9 cellular contexts compared by ENCODE assay signal in genomic region chr3:99872633-99873254, GRCh38. TPM values are rescaled to one million over a fixed set of nuclear protein-coding genes. Genes with fewer than 3 reads are reported as not detected.
A peak's percentile ranks its signal among the peaks of the same experiment; 100 is the strongest.
DNase-seq lines count a peak whose midpoint lies in the region; ATAC-seq, FAIRE-seq and TF ChIP-seq lines count a peak whose summit lies in the region.
"Had no signal": no experiment of that assay in that cellular context is flagged by ENCODE, and none has a peak within 500 bp of the region (broad histone marks: within the 10 kb centered on the region; RNA-seq: fewer than 3 reads in every experiment).

No MANE protein-coding gene starts in this region.

- H3K4me1 ChIP-seq in subcutaneous abdominal adipose tissue (ENCODE audit: control insufficient read depth in 5 of 5, insufficient read depth in 5 of 5, low read length in 5 of 5), result peaks cover 2 to 74% (median 50%) of the 10 kb centered on the region in 5 donors

- ATAC-seq in activated T-cell treated with anti-CD3 and anti-CD28 coated beads, Interleukin-2, amount 50 U/mL, for 72 hours (replicated peaks in 1 of 2), result peak; percentile 75 to 76
- no peak for ATAC-seq in activated T-cell treated with anti-CD3 and anti-CD28 coated beads, Interleukin-2, amount 50 U/mL, for 4 hours
- ATAC-seq in HG03097 (IDR thresholded peaks at IDR 0.05; ENCODE audit: low FRiP score, unreplicated experiment) (peak; percentile 49), HG03139 (IDR thresholded peaks at IDR 0.05; ENCODE audit: unreplicated experiment) (no peak)

- peak overlapping the region; percentile 27 to 70 for H3K4me3 Mint-ChIP-seq in activated T-cell treated with anti-CD3 and anti-CD28 coated beads, Interleukin-2, amount 50 U/mL, for 72 hours
- no peak overlapping the region for H3K4me3 Mint-ChIP-seq in activated T-cell treated with anti-CD3 and anti-CD28 coated beads, Interleukin-2, amount 50 U/mL, for 4 hours
- H3K4me3 Mint-ChIP-seq: activated B cell treated with CpG ODN at 0.5 μM for 24 hours had no signal

- H3K9me3 Mint-ChIP-seq in activated T-cell treated with anti-CD3 and anti-CD28 coated beads, Interleukin-2, amount 50 U/mL, for 72 hours, result no peaks in the 10 kb centered on the region
- no peaks in the 10 kb centered on the region for H3K9me3 Mint-ChIP-seq in activated T-cell treated with anti-CD3 and anti-CD28 coated beads, Interleukin-2, amount 50 U/mL, for 4 hours
- H3K9me3 Mint-ChIP-seq: activated B cell treated with CpG ODN at 0.5 μM for 24 hours had no signal

- H3K9me3 ChIP-seq in subcutaneous abdominal adipose tissue (ENCODE audit: control insufficient read depth in 5 of 5, low read length in 5 of 5), result no peaks in the 10 kb centered on the region

- H3K27ac ChIP-seq in subcutaneous abdominal adipose tissue (ENCODE audit: low read depth, low read length), result no peak overlapping the region

- peaks cover 0 to 3% of the 10 kb centered on the region in 2 donors for H3K36me3 Mint-ChIP-seq in activated T-cell treated with anti-CD3 and anti-CD28 coated beads, Interleukin-2, amount 50 U/mL, for 72 hours (ENCODE audit: insufficient read depth in 2 of 2)
- H3K36me3 Mint-ChIP-seq in activated T-cell treated with anti-CD3 and anti-CD28 coated beads, Interleukin-2, amount 50 U/mL, for 4 hours (ENCODE audit: insufficient read depth), result no peaks in the 10 kb centered on the region

- peaks cover 0 to 20% (median 9%) of the 10 kb centered on the region in 5 donors for H3K36me3 ChIP-seq in subcutaneous abdominal adipose tissue (ENCODE audit: control insufficient read depth in 5 of 5, insufficient read depth in 5 of 5, low read length in 5 of 5)

- H3K27me3 ChIP-seq in subcutaneous abdominal adipose tissue (ENCODE audit: control insufficient read depth in 5 of 5, insufficient read depth in 4 of 5, low read length in 5 of 5), result no peaks in the 10 kb centered on the region

- TF ChIP-seq CTCF in choroid plexus epithelial cell (conservative IDR thresholded peaks at IDR 0.05; ENCODE audit: low read depth, low read length), result no peak

- peak; percentile 46 for DNase-seq in activated T-cell treated with anti-CD3 and anti-CD28 coated beads, Interleukin-2, amount 50 U/mL, for 72 hours
- no peak for DNase-seq in activated T-cell treated with anti-CD3 and anti-CD28 coated beads, Interleukin-2, amount 50 U/mL, for 4 hours
- DNase-seq in choroid plexus epithelial cell (ENCODE audit: low read depth), result peak; percentile 64
- DNase-seq in retina, result no peak
- no peak for DNase-seq in urothelium cell line (ENCODE audit: low spot score)
- DNase-seq: activated B cell treated with CpG ODN at 0.5 μM for 24 hours had no signal

- H3K4me3 ChIP-seq in choroid plexus epithelial cell (ENCODE audit: low read depth, low read length) (peak overlapping the region; percentile 86), subcutaneous abdominal adipose tissue (ENCODE audit: low read depth in 1 of 5, low read length in 5 of 5) (peak overlapping the region; percentile 52 to 97 (median 88))

- H3K4me1 Mint-ChIP-seq in activated T-cell treated with anti-CD3 and anti-CD28 coated beads, Interleukin-2, amount 50 U/mL, for 72 hours (ENCODE audit: low read depth), result peaks cover 53% of the 10 kb centered on the region
- H3K4me1 Mint-ChIP-seq in activated T-cell treated with anti-CD3 and anti-CD28 coated beads, Interleukin-2, amount 50 U/mL, for 4 hours (ENCODE audit: low read depth), result peaks cover 23% of the 10 kb centered on the region

- peak overlapping the region; percentile 66 for H3K27ac Mint-ChIP-seq in activated T-cell treated with anti-CD3 and anti-CD28 coated beads, Interleukin-2, amount 50 U/mL, for 72 hours
- H3K27ac Mint-ChIP-seq: activated B cell treated with CpG ODN at 0.5 μM for 24 hours had no signal

- peaks cover 12% of the 10 kb centered on the region for H3K27me3 Mint-ChIP-seq in activated T-cell treated with anti-CD3 and anti-CD28 coated beads, Interleukin-2, amount 50 U/mL, for 72 hours (ENCODE audit: low read depth)
- no peaks in the 10 kb centered on the region for H3K27me3 Mint-ChIP-seq in activated T-cell treated with anti-CD3 and anti-CD28 coated beads, Interleukin-2, amount 50 U/mL, for 4 hours (ENCODE audit: low read depth)
- H3K27me3 Mint-ChIP-seq: activated B cell treated with CpG ODN at 0.5 μM for 24 hours had no signal

- peak overlapping the region in 4 of 5 donors; percentile 33 to 99 (median 46) for H3K9ac ChIP-seq in subcutaneous abdominal adipose tissue (ENCODE audit: low read length in 5 of 5)

- FAIRE-seq in urothelium cell line (lab: Jason Lieb, UNC), result no peak

RNA-seq across cellular contexts. Expression of gene CMSS1, which starts 55.1 kb away (rescaled TPM):
- total RNA-seq in activated T-cell treated with anti-CD3 and anti-CD28 coated beads, Interleukin-2, amount 50 U/mL, for 72 hours, result 100 to 1,000 TPM in 1 of 2 donors, 10 to 100 TPM in 1; 88.5 to 101 TPM
- 100 to 1,000 TPM; 126 to 157 (median 136) TPM for total RNA-seq in activated T-cell treated with anti-CD3 and anti-CD28 coated beads, Interleukin-2, amount 50 U/mL, for 4 hours

Comparison
In these comparisons a context has a peak if more than half of its experiments do, and no peak if none do; other contexts are left out.
1. ATAC-seq: peak in activated T-cell treated with anti-CD3 and anti-CD28 coated beads, Interleukin-2, amount 50 U/mL, for 72 hours (2 of 2) and HG03097 (single experiment); none in activated T-cell treated with anti-CD3 and anti-CD28 coated beads, Interleukin-2, amount 50 U/mL, for 4 hours (0 of 2) and HG03139 (single experiment).
2. DNase-seq: peak in activated T-cell treated with anti-CD3 and anti-CD28 coated beads, Interleukin-2, amount 50 U/mL, for 72 hours (2 of 2) and choroid plexus epithelial cell (single experiment); none in activated T-cell treated with anti-CD3 and anti-CD28 coated beads, Interleukin-2, amount 50 U/mL, for 4 hours (single experiment), retina (single experiment) and urothelium cell line (single experiment).